8 cellular contexts compared by ENCODE assay signal in genomic region chr5:40223884-40224402, GRCh38.
DNase-seq lines count a peak whose midpoint lies in the region; ATAC-seq, FAIRE-seq and TF ChIP-seq lines count a peak whose summit lies in the region.

No MANE protein-coding gene starts in this region.

- no peak overlapping the region for H3K27ac ChIP-seq in left lung

- FAIRE-seq in bronchial epithelial cell (lab: Jason Lieb, UNC), result no peak

- no peak for TF ChIP-seq CTCF in bronchial epithelial cell (IDR thresholded peaks at IDR 0.05; ENCODE audit: insufficient read depth, low read length, severe bottlenecking)
- no peak for TF ChIP-seq CTCF in left lung (IDR thresholded peaks at IDR 0.05)

- intact Hi-C loops in left lung (cut with DNase I), result no loop called here

- H3K4me1 ChIP-seq in left lung, result no peaks in the 10 kb centered on the region

- no peak overlapping the region for H3K4me3 ChIP-seq in bronchial epithelial cell (ENCODE audit: low read depth, low read length)
- H3K4me3 ChIP-seq in left lung, result no peak overlapping the region

- no peaks in the 10 kb centered on the region for H3K9me3 ChIP-seq in left lung

- ATAC-seq in GM21390 (IDR thresholded peaks at IDR 0.05; ENCODE audit: unreplicated experiment) (peak; percentile 52), left lung (no peak)

- no peaks in the 10 kb centered on the region for H3K36me3 ChIP-seq in bronchial epithelial cell (ENCODE audit: control insufficient read depth, insufficient read depth, low read length)
- no peaks in the 10 kb centered on the region for H3K36me3 ChIP-seq in left lung

- DNase-seq in COLO829 (ENCODE audit: low spot score) (peak; percentile 9), HPDE6-E6E7 (ENCODE audit: extremely low spot score) (peak; percentile 11), bronchial epithelial cell (ENCODE audit: low read depth) (peak; percentile 63), iPS-NIHi11 (ENCODE audit: low spot score) (no peak), left lung (no peak), Ammon's horn (ENCODE audit: low spot score) (no peak), NCI-H128 (lab: John Stamatoyannopoulos, UW; ENCODE audit: unreplicated experiment) (no peak)

- H3K27me3 ChIP-seq in bronchial epithelial cell (ENCODE audit: control insufficient read depth, insufficient read depth, low read length), result no peaks in the 10 kb centered on the region
- H3K27me3 ChIP-seq in left lung, result no peaks in the 10 kb centered on the region

Comparison
In these comparisons a context has a peak if more than half of its experiments do, and no peak if none do; other contexts are left out.
1. DNase-seq: peak in COLO829 (single experiment), HPDE6-E6E7 (single experiment) and bronchial epithelial cell (single experiment); none in iPS-NIHi11 (single experiment), left lung (0 of 2), Ammon's horn (single experiment) and NCI-H128 (single experiment).